ENCODE assay signal across 12 cellular contexts in the genomic region with DNA sequence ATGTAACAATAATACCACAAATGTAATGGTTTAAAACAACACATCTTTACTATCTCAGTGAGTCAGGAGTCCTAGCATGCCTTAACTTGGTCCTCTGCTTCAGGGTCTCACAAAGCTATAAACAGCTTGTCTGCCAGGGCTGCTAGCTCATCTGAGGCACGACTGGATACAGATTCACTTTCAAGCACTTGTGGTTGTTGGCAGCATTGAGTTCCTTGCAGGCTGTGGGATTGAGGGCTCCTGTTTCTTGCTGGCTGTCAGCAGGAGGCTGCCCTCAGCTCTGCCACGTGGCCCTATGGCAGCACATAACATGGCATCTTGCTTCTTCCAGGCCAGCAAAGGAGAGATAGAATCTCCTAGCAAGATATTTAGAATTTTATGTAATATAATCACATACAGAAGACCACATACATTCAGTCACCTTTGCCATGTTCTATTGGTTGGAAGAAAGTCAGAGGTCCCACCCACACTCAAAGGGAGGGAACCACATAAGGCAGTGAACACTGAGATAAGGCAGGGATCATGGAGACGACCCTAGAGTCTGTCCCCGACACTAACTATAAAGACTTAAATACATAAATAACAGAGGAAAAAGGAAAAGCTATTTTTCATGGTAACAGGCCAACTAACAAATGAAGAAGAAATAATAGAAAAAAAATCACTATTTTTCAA. TPM values are rescaled to one million over a fixed set of nuclear protein-coding genes. Genes with fewer than 3 reads are reported as not detected.
A peak's percentile ranks its signal among the peaks of the same experiment; 100 is the strongest.
DNase-seq lines count a peak whose midpoint lies in the region; ATAC-seq and TF ChIP-seq lines count a peak whose summit lies in the region.
"Had no signal": no experiment of that assay in that cellular context is flagged by ENCODE, and none has a peak within 500 bp of the region (broad histone marks: within the 10 kb centered on the region; RNA-seq: fewer than 3 reads in every experiment).

No MANE protein-coding gene starts in this region.

- TF ChIP-seq CTCF in cardiac muscle cell (IDR thresholded peaks at IDR 0.05; ENCODE audit: low read depth, low read length), result no peak
- no peak for TF ChIP-seq CTCF in fibroblast of the aortic adventitia (IDR thresholded peaks at IDR 0.05; ENCODE audit: insufficient read depth, low read length)

- H3K27ac ChIP-seq in cardiac muscle cell, result peak overlapping the region; percentile 31
- H3K27ac ChIP-seq: BLaER1, VCaP had no signal

- H3K36me3 ChIP-seq in cardiac muscle cell, result no peaks in the 10 kb centered on the region
- H3K36me3 ChIP-seq: BLaER1 had no signal

- intact Hi-C loops in Right ventricle myocardium superior (cut with DNase I), result no loop called here

- ATAC-seq in Right ventricle myocardium superior (ENCODE audit: poor library complexity) (no peak), SK-N-SH treated with all-trans-retinoic acid at 6 μM for 48 hours (peak; percentile 89)
- ATAC-seq: activated T-helper 17 cell treated with anti-CD3 and anti-CD28 coated beads, Interleukin-2, amount 50 U/mL, for 72 hours had no signal

- H3K27me3 ChIP-seq in cardiac muscle cell, result no peaks in the 10 kb centered on the region
- H3K27me3 ChIP-seq: BLaER1 had no signal

- peaks cover 3% of the 10 kb centered on the region for H3K4me1 ChIP-seq in cardiac muscle cell (ENCODE audit: low read depth)

- peak; percentile 55 to 66 for DNase-seq in cardiac muscle cell (ENCODE audit: low read depth in 1 of 2, low spot score in 1 of 2)
- DNase-seq in Right ventricle myocardium superior, result no peak
- DNase-seq in fibroblast of the aortic adventitia (ENCODE audit: low read depth), result peak; percentile 90
- no peak for DNase-seq in OCI-M2 (lab: John Stamatoyannopoulos, UW; ENCODE audit: unreplicated experiment)
- no peak for DNase-seq in stimulated activated CD4-positive, alpha-beta T cell treated with anti-CD3 and anti-CD28 coated beads, Interleukin-4, amount 100 ng/mL, for 24 hours
- DNase-seq in kidney glomerular epithelial cell (lab: John Stamatoyannopoulos, UW), result no peak
- no peak for DNase-seq in T-helper 9 cell
- DNase-seq: effector CD8-positive, alpha-beta T cell had no signal

- no peaks in the 10 kb centered on the region for H3K9me3 ChIP-seq in cardiac muscle cell (ENCODE audit: low read depth)

- H3K4me3 ChIP-seq in cardiac muscle cell (no peak overlapping the region), fibroblast of the aortic adventitia (ENCODE audit: low read depth, low read length) (no peak overlapping the region)
- H3K4me3 ChIP-seq: BLaER1 had no signal

TF ChIP-seq in SK-N-SH treated with all-trans-retinoic acid at 6 μM for 48 hours, 23 proteins besides CTCF, POLR2A, EP300 and RAD21:
- TF ChIP-seq PPARA (CRISPR knock-in tag; IDR thresholded peaks at IDR 0.05; ENCODE audit: borderline replicate concordance), result no peak
- no peak for TF ChIP-seq ZNF8 (CRISPR knock-in tag; IDR thresholded peaks at IDR 0.05)
- no peak for TF ChIP-seq RARB (CRISPR knock-in tag; IDR thresholded peaks at IDR 0.05)
- TF ChIP-seq CSDC2 (CRISPR knock-in tag; IDR thresholded peaks at IDR 0.05), result no peak
- no peak for TF ChIP-seq TCF4 (CRISPR knock-in tag; IDR thresholded peaks at IDR 0.05; ENCODE audit: borderline replicate concordance)

RNA-seq across cellular contexts. Expression of gene IPP, which starts 18.9 kb away (rescaled TPM):
- total RNA-seq in cardiac muscle cell (5.7 and 7.3 TPM in 2 replicates), Right ventricle myocardium superior (13.9 TPM), fibroblast of the aortic adventitia (ENCODE audit: low replicate concordance) (11.7 and 14.1 TPM in 2 replicates)
- polyA plus RNA-seq in cardiac muscle cell, result 12.1 and 24.9 TPM in 2 replicates

RNA-seq across cellular contexts. Expression of gene MAST2, which starts 34.0 kb away (rescaled TPM):
- 39.7 and 79.2 TPM in 2 replicates for total RNA-seq in cardiac muscle cell
- polyA plus RNA-seq in cardiac muscle cell, result 44.8 and 57.5 TPM in 2 replicates
- 97.0 TPM for total RNA-seq in Right ventricle myocardium superior
- total RNA-seq in fibroblast of the aortic adventitia (ENCODE audit: low replicate concordance), result 18.6 and 28.3 TPM in 2 replicates

Comparison
In these comparisons a context has a peak if more than half of its experiments do, and no peak if none do; other contexts are left out.
1. DNase-seq: peak in cardiac muscle cell (2 of 2) and fibroblast of the aortic adventitia (single experiment); none in Right ventricle myocardium superior (single experiment), OCI-M2 (single experiment), stimulated activated CD4-positive, alpha-beta T cell treated with anti-CD3 and anti-CD28 coated beads, Interleukin-4, amount 100 ng/mL, for 24 hours (single experiment), kidney glomerular epithelial cell (single experiment) and T-helper 9 cell (single experiment).